15 cellular contexts compared by ENCODE assay signal in genomic region chr10:71090330-71090729, GRCh38.
DNase-seq lines count a peak whose midpoint lies in the region; ATAC-seq and TF ChIP-seq lines count a peak whose summit lies in the region.
"Had no signal": no experiment of that assay in that cellular context is flagged by ENCODE, and none has a peak within 500 bp of the region (broad histone marks: within the 10 kb centered on the region; RNA-seq: fewer than 3 reads in every experiment).

No MANE protein-coding gene starts in this region.

- H3K36me3 ChIP-seq in stomach = no peaks in the 10 kb centered on the region

- no peak overlapping the region for H3K4me3 Mint-ChIP-seq in activated CD8-positive, alpha-beta memory T cell treated with anti-CD3 and anti-CD28 coated beads, Interleukin-2, amount 10 ng/mL, durations not matched to agents 7 days and 5 days
- H3K4me3 Mint-ChIP-seq: CD4-positive, CD25-positive, alpha-beta regulatory T cell; GM23338 had no signal

- peaks cover 0 to 10% (median 0%) of the 10 kb centered on the region in 3 donors for H3K27me3 ChIP-seq in stomach

- no peak overlapping the region for H3K27ac Mint-ChIP-seq in activated CD8-positive, alpha-beta memory T cell treated with anti-CD3 and anti-CD28 coated beads, Interleukin-2, amount 10 ng/mL, durations not matched to agents 7 days and 5 days
- H3K27ac Mint-ChIP-seq: CD4-positive, CD25-positive, alpha-beta regulatory T cell; GM23338 had no signal

- no peak for TF ChIP-seq CTCF in GM13976 (IDR thresholded peaks at IDR 0.05; ENCODE audit: borderline replicate concordance, control extremely low read depth, extremely low read depth, insufficient read depth, missing control alignments)
- TF ChIP-seq CTCF in stomach (IDR thresholded peaks at IDR 0.05) = no peak

- H3K27me3 Mint-ChIP-seq in activated CD8-positive, alpha-beta memory T cell treated with anti-CD3 and anti-CD28 coated beads, Interleukin-2, amount 10 ng/mL, durations not matched to agents 7 days and 5 days = peaks cover 5% of the 10 kb centered on the region

- TF ChIP-seq EP300 in stomach (IDR thresholded peaks at IDR 0.05) = no peak

- DNase-seq in activated CD8-positive, alpha-beta memory T cell treated with anti-CD3 and anti-CD28 coated beads for 24 hours = peak; percentile 35
- no peak for DNase-seq in activated CD8-positive, alpha-beta memory T cell treated with anti-CD3 and anti-CD28 coated beads, Interleukin-2, amount 10 ng/mL, durations not matched to agents 7 days and 5 days
- DNase-seq in GM13976 (ENCODE audit: low spot score) (peak; percentile 3), left lobe of liver (ENCODE audit: low spot score) (peak; percentile 16), stomach (peak; percentile 10), SK-N-DZ (ENCODE audit: low spot score) (no peak), ACHN (no peak)
- DNase-seq: CD4-positive, CD25-positive, alpha-beta regulatory T cell; DMS79; NCI-H1417; NCI-H1930; NCI-H510A had no signal

- no peak overlapping the region for H3K27ac ChIP-seq in stomach
- H3K27ac ChIP-seq: A549 had no signal

- H3K4me1 Mint-ChIP-seq in activated CD8-positive, alpha-beta memory T cell treated with anti-CD3 and anti-CD28 coated beads, Interleukin-2, amount 10 ng/mL, durations not matched to agents 7 days and 5 days = peaks cover 7% of the 10 kb centered on the region
- H3K4me1 Mint-ChIP-seq: CD4-positive, CD25-positive, alpha-beta regulatory T cell had no signal

- H3K9me3 ChIP-seq in stomach = no peaks in the 10 kb centered on the region
- H3K9me3 ChIP-seq: A549 had no signal

- CTCF ChIA-PET in activated CD8-positive, alpha-beta memory T cell treated with anti-CD3 and anti-CD28 coated beads, Interleukin-2, amount 10 ng/mL, durations not matched to agents 7 days and 5 days (lab: Charles Lee) = no interaction called here

- no peak for TF ChIP-seq POLR2A in stomach (IDR thresholded peaks at IDR 0.05)

- no peaks in the 10 kb centered on the region for H3K36me3 Mint-ChIP-seq in activated CD8-positive, alpha-beta memory T cell treated with anti-CD3 and anti-CD28 coated beads, Interleukin-2, amount 10 ng/mL, durations not matched to agents 7 days and 5 days
- H3K36me3 Mint-ChIP-seq: CD4-positive, CD25-positive, alpha-beta regulatory T cell had no signal

- in situ Hi-C loops in GM13976 (cut with MboI; ENCODE audit: low sequenced_read_pairs, unreplicated experiment) = no loop called here
- in situ Hi-C loops in ACHN (cut with HindIII; ENCODE audit: low pct_ligation_motif_present, low pct_unique_long_range_greater_than_20kb, low sequenced_read_pairs) = no loop called here

- no peaks in the 10 kb centered on the region for H3K4me1 ChIP-seq in stomach
- H3K4me1 ChIP-seq: A549 had no signal

- no peak for ATAC-seq in activated CD8-positive, alpha-beta memory T cell treated with anti-CD3 and anti-CD28 coated beads, Interleukin-2, amount 10 ng/mL, durations not matched to agents 7 days and 5 days
- ATAC-seq in left lobe of liver (no peak), GM21390 (IDR thresholded peaks at IDR 0.05; ENCODE audit: unreplicated experiment) (no peak)
- ATAC-seq: A549, GM23338 had no signal

- WGBS in stomach, 5 donors = 69 to 91% (median 90%) methylated on average over 5 of the region's 5 CpGs

- intact Hi-C loops in stomach (cut with DNase I; ENCODE audit: low total_unique reads) = no loop called here

- no peak overlapping the region for H3K4me3 ChIP-seq in stomach
- H3K4me3 ChIP-seq: A549, GM23338 had no signal

- no peaks in the 10 kb centered on the region for H3K9me3 Mint-ChIP-seq in activated CD8-positive, alpha-beta memory T cell treated with anti-CD3 and anti-CD28 coated beads, Interleukin-2, amount 10 ng/mL, durations not matched to agents 7 days and 5 days (ENCODE audit: low read depth)
- H3K9me3 Mint-ChIP-seq: GM23338 had no signal

Comparison
In these comparisons a context has a peak if more than half of its experiments do, and no peak if none do; other contexts are left out.
1. DNase-seq: peak in activated CD8-positive, alpha-beta memory T cell treated with anti-CD3 and anti-CD28 coated beads for 24 hours (single experiment), GM13976 (single experiment), left lobe of liver (single experiment) and stomach (single experiment); none in activated CD8-positive, alpha-beta memory T cell treated with anti-CD3 and anti-CD28 coated beads, Interleukin-2, amount 10 ng/mL, durations not matched to agents 7 days and 5 days (single experiment), SK-N-DZ (single experiment) and ACHN (single experiment).